Comparison of ENCODE assay signal across 8 cellular contexts in genomic region chr5:96256795-96257470, GRCh38.
DNase-seq lines count a peak whose midpoint lies in the region; ATAC-seq, FAIRE-seq and TF ChIP-seq lines count a peak whose summit lies in the region.

No MANE protein-coding gene starts in this region.

- no peak for FAIRE-seq in small intestine (lab: Jason Lieb, UNC)

- CTCF ChIA-PET in activated CD4-positive, alpha-beta memory T cell treated with anti-CD3 and anti-CD28 coated beads for 36 hours (lab: Charles Lee): no interaction called here
- CTCF ChIA-PET in activated CD4-positive, alpha-beta memory T cell treated with anti-CD3 and anti-CD28 coated beads, Interleukin-2, amount 10 ng/mL, durations not matched to agents 7 days and 5 days (lab: Charles Lee): no interaction called here
- CTCF ChIA-PET in RWPE1 (lab: Yijun Ruan, JAX): no interaction called here

- H3K4me3 ChIP-seq in HL-60 (replicated peaks; ENCODE audit: insufficient read depth, low read length): no peak overlapping the region
- H3K4me3 ChIP-seq in astrocyte of the spinal cord (ENCODE audit: low read depth, low read length): no peak overlapping the region
- no peak overlapping the region for H3K4me3 ChIP-seq in small intestine (ENCODE audit: low read depth in 1 of 2, low read length in 2 of 2)

- H3K4me1 ChIP-seq in small intestine (ENCODE audit: control insufficient read depth in 2 of 2, insufficient read depth in 1 of 2, low read depth in 1 of 2, low read length in 1 of 2): no peaks in the 10 kb centered on the region

- no peak for TF ChIP-seq CTCF in HL-60 (IDR thresholded peaks at IDR 0.05; ENCODE audit: insufficient read depth, low read length)
- TF ChIP-seq CTCF in astrocyte of the spinal cord (IDR thresholded peaks at IDR 0.05; ENCODE audit: low read depth, low read length): peak; percentile 7
- no peak for TF ChIP-seq CTCF in RWPE1 (conservative IDR thresholded peaks at IDR 0.05; ENCODE audit: low read depth)

- POLR2A ChIA-PET in activated CD4-positive, alpha-beta memory T cell treated with anti-CD3 and anti-CD28 coated beads for 36 hours (lab: Charles Lee): no interaction called here
- POLR2A ChIA-PET in activated CD4-positive, alpha-beta memory T cell treated with anti-CD3 and anti-CD28 coated beads, Interleukin-2, amount 10 ng/mL, durations not matched to agents 7 days and 5 days (lab: Charles Lee): no interaction called here
- POLR2A ChIA-PET in RWPE1 (lab: Yijun Ruan, JAX; ENCODE audit: low non-redundant PET): no interaction called here

- H3K27ac Mint-ChIP-seq in activated CD4-positive, alpha-beta memory T cell treated with anti-CD3 and anti-CD28 coated beads for 36 hours: no peak overlapping the region
- H3K27ac Mint-ChIP-seq in activated CD4-positive, alpha-beta memory T cell treated with anti-CD3 and anti-CD28 coated beads, Interleukin-2, amount 10 ng/mL, durations not matched to agents 7 days and 5 days: no peak overlapping the region

- in situ Hi-C loops in astrocyte of the spinal cord (cut with HindIII; ENCODE audit: low sequenced_read_pairs): no loop called here

- peaks cover 11% of the 10 kb centered on the region for H3K4me1 Mint-ChIP-seq in activated CD4-positive, alpha-beta memory T cell treated with anti-CD3 and anti-CD28 coated beads for 36 hours (ENCODE audit: low read depth)
- peaks cover 11% of the 10 kb centered on the region for H3K4me1 Mint-ChIP-seq in activated CD4-positive, alpha-beta memory T cell treated with anti-CD3 and anti-CD28 coated beads, Interleukin-2, amount 10 ng/mL, durations not matched to agents 7 days and 5 days

- TF ChIP-seq POLR2A in GM18505 (IDR thresholded peaks at IDR 0.05; ENCODE audit: borderline replicate concordance, extremely low read depth, insufficient read depth, insufficient read length): no peak

- H3K9me3 ChIP-seq in small intestine (ENCODE audit: control insufficient read depth, low read depth): no peaks in the 10 kb centered on the region

- DNase-seq in activated CD4-positive, alpha-beta memory T cell treated with anti-CD3 and anti-CD28 coated beads for 36 hours: peak; percentile 23
- DNase-seq in activated CD4-positive, alpha-beta memory T cell treated with anti-CD3 and anti-CD28 coated beads, Interleukin-2, amount 10 ng/mL, durations not matched to agents 7 days and 5 days: no peak
- peak; percentile 18 to 22 for DNase-seq in HL-60 (ENCODE audit: low read depth in 1 of 2, low spot score in 1 of 2)
- DNase-seq in astrocyte of the spinal cord (ENCODE audit: low read depth, low spot score): peak; percentile 69
- peak; percentile 25 for DNase-seq in small intestine
- no peak for DNase-seq in RWPE1 (ENCODE audit: low spot score)
- DNase-seq in DMS114 treated with DMSO at 0.1 percent for 48 hours (lab: John Stamatoyannopoulos, UW; ENCODE audit: unreplicated experiment): no peak

- no peaks in the 10 kb centered on the region for H3K27me3 ChIP-seq in HL-60 (ENCODE audit: insufficient read depth, poor library complexity, severe bottlenecking)
- no peaks in the 10 kb centered on the region for H3K27me3 ChIP-seq in small intestine (ENCODE audit: control insufficient read depth in 2 of 2, insufficient read depth in 2 of 2, low read length in 2 of 2)

- no peaks in the 10 kb centered on the region for H3K36me3 Mint-ChIP-seq in activated CD4-positive, alpha-beta memory T cell treated with anti-CD3 and anti-CD28 coated beads for 36 hours
- H3K36me3 Mint-ChIP-seq in activated CD4-positive, alpha-beta memory T cell treated with anti-CD3 and anti-CD28 coated beads, Interleukin-2, amount 10 ng/mL, durations not matched to agents 7 days and 5 days (ENCODE audit: low read depth): no peaks in the 10 kb centered on the region

- intact Hi-C loops in activated CD4-positive, alpha-beta memory T cell treated with anti-CD3 and anti-CD28 coated beads for 36 hours (cut with micrococcal nuclease): no loop called here

- no peaks in the 10 kb centered on the region for H3K9me3 Mint-ChIP-seq in activated CD4-positive, alpha-beta memory T cell treated with anti-CD3 and anti-CD28 coated beads for 36 hours
- no peaks in the 10 kb centered on the region for H3K9me3 Mint-ChIP-seq in activated CD4-positive, alpha-beta memory T cell treated with anti-CD3 and anti-CD28 coated beads, Interleukin-2, amount 10 ng/mL, durations not matched to agents 7 days and 5 days

- no peak overlapping the region for H3K4me3 Mint-ChIP-seq in activated CD4-positive, alpha-beta memory T cell treated with anti-CD3 and anti-CD28 coated beads for 36 hours
- no peak overlapping the region for H3K4me3 Mint-ChIP-seq in activated CD4-positive, alpha-beta memory T cell treated with anti-CD3 and anti-CD28 coated beads, Interleukin-2, amount 10 ng/mL, durations not matched to agents 7 days and 5 days

- H3K27me3 Mint-ChIP-seq in activated CD4-positive, alpha-beta memory T cell treated with anti-CD3 and anti-CD28 coated beads for 36 hours: peaks cover 8% of the 10 kb centered on the region
- no peaks in the 10 kb centered on the region for H3K27me3 Mint-ChIP-seq in activated CD4-positive, alpha-beta memory T cell treated with anti-CD3 and anti-CD28 coated beads, Interleukin-2, amount 10 ng/mL, durations not matched to agents 7 days and 5 days

- ATAC-seq in GM18505 (IDR thresholded peaks at IDR 0.05; ENCODE audit: unreplicated experiment): no peak

- H3K27ac ChIP-seq in HL-60 (replicated peaks) (no peak overlapping the region), small intestine (ENCODE audit: low read depth in 1 of 2, low read length in 1 of 2) (no peak overlapping the region), RWPE1 (no peak overlapping the region)

- H3K36me3 ChIP-seq in small intestine (ENCODE audit: control insufficient read depth in 2 of 2, insufficient read depth in 2 of 2, low read length in 2 of 2): no peaks in the 10 kb centered on the region

- WGBS in small intestine, 3 donors: 61 to 76% (median 68%) methylated on average over 5 of the region's 5 CpGs

Comparison
In these comparisons a context has a peak if more than half of its experiments do, and no peak if none do; other contexts are left out.
1. DNase-seq: peak in activated CD4-positive, alpha-beta memory T cell treated with anti-CD3 and anti-CD28 coated beads for 36 hours (single experiment), HL-60 (2 of 2), astrocyte of the spinal cord (single experiment) and small intestine (single experiment); none in activated CD4-positive, alpha-beta memory T cell treated with anti-CD3 and anti-CD28 coated beads, Interleukin-2, amount 10 ng/mL, durations not matched to agents 7 days and 5 days (single experiment), RWPE1 (single experiment) and DMS114 treated with DMSO at 0.1 percent for 48 hours (single experiment).